21 cellular contexts compared by ENCODE assay signal in the genomic region with DNA sequence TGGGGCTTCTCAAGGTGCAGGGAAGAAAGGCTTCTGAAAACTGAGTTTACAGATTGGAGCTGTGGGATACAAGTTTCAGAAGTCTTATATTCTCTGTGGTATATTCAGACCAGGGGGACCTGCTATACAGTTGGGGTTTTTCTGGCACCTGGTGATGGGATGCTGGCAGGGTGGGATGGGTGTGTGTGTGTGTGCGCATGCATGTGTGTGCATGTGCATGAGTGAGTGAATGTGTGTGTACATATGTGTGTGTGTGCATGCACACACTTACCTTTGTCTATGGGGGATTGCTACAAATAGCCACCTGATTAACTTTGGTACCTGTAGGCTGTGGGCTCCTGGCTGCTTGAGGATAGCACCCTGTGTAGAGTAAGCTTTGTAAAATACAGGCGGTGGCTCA.
"Had no signal": no experiment of that assay in that cellular context is flagged by ENCODE, and none has a peak within 500 bp of the region (broad histone marks: within the 10 kb centered on the region; RNA-seq: fewer than 3 reads in every experiment).

No MANE protein-coding gene starts in this region.

- H3K27ac ChIP-seq: SJSA1, SK-N-MC had no signal

- H3K9me3 ChIP-seq: SJSA1 had no signal

- ATAC-seq: HepG2 had no signal

- DNase-seq: IMR-90, Kasumi-1, KG1, MM.1S, NCI-H1092 treated with DMSO at 0.1 percent for 48 hours, NCI-H1436, NCI-H187, NCI-H2029, NCI-H2081 treated with DMSO at 0.1 percent for 48 hours, NCI-H226, NCI-H446, NCI-H510A, NCI-H524 treated with DMSO at 0.1 percent for 48 hours, NCI-H69, NCI-H774, Right ventricle myocardium superior, RPMI8226, SIG-M5 had no signal

- H3K27me3 ChIP-seq: SJSA1 had no signal
